ENCODE assay signal across 17 cellular contexts in genomic region chr3:13491206-13491974, GRCh38. TPM values are rescaled to one million over a fixed set of nuclear protein-coding genes. Genes with fewer than 3 reads are reported as not detected.
DNase-seq lines count a peak whose midpoint lies in the region; ATAC-seq and TF ChIP-seq lines count a peak whose summit lies in the region.
"Had no signal": no experiment of that assay in that cellular context is flagged by ENCODE, and none has a peak within 500 bp of the region (broad histone marks: within the 10 kb centered on the region; RNA-seq: fewer than 3 reads in every experiment).

No MANE protein-coding gene starts in this region.

- H3K4me3 Mint-ChIP-seq in activated naive CD4-positive, alpha-beta T cell treated with anti-CD3 and anti-CD28 coated beads, Interleukin-2, amount 10 ng/mL, durations not matched to agents 7 days and 5 days, result no peak overlapping the region

- TF ChIP-seq POLR2A in ovary (IDR thresholded peaks at IDR 0.05) (no peak), tibial nerve (IDR thresholded peaks at IDR 0.05) (no peak)

- H3K27ac Mint-ChIP-seq in activated naive CD4-positive, alpha-beta T cell treated with anti-CD3 and anti-CD28 coated beads, Interleukin-2, amount 10 ng/mL, durations not matched to agents 7 days and 5 days, result no peak overlapping the region

- H3K4me1 ChIP-seq in ovary (ENCODE audit: insufficient read depth), result no peaks in the 10 kb centered on the region
- H3K4me1 ChIP-seq in tibial nerve, result peaks cover 0 to 49% (median 17%) of the 10 kb centered on the region in 4 donors
- H3K4me1 ChIP-seq: BLaER1 had no signal

- H3K4me3 ChIP-seq in ovary, result no peak overlapping the region
- H3K4me3 ChIP-seq in tibial nerve, result no peak overlapping the region
- H3K4me3 ChIP-seq: BLaER1 had no signal

- TF ChIP-seq CTCF in ovary (IDR thresholded peaks at IDR 0.05) (no peak), tibial nerve (IDR thresholded peaks at IDR 0.05) (no peak)

- peak; percentile 16 for DNase-seq in activated naive CD4-positive, alpha-beta T cell treated with anti-CD3 and anti-CD28 coated beads, Interleukin-2, amount 10 ng/mL, durations not matched to agents 7 days and 5 days
- no peak for DNase-seq in activated naive CD4-positive, alpha-beta T cell treated with anti-CD3 and anti-CD28 coated beads, Interleukin-2, amount 50 U/mL, for 16 hours
- peak; percentile 77 for DNase-seq in globus pallidus (ENCODE audit: low spot score)
- DNase-seq in ovary, result peak in 3 of 5 donors; percentile 2 to 13 (median 4)
- DNase-seq in tibial nerve (ENCODE audit: low spot score in 2 of 2), result no peak
- DNase-seq in dermis blood vessel endothelial cell, result no peak
- DNase-seq in COLO668 (lab: John Stamatoyannopoulos, UW; ENCODE audit: unreplicated experiment), result no peak
- DNase-seq: 8988T, DMS 273 treated with DMSO at 0.1 percent for 48 hours, Karpas-422, MM.1S, NCI-H1105 treated with DMSO at 0.1 percent for 48 hours, NCI-H187, NCI-H2171, NCI-H510A had no signal

- H3K27me3 ChIP-seq in ovary, result no peaks in the 10 kb centered on the region
- H3K27me3 ChIP-seq in tibial nerve, result no peaks in the 10 kb centered on the region
- H3K27me3 ChIP-seq: BLaER1 had no signal

- H3K27ac ChIP-seq in ovary, result no peak overlapping the region
- peak overlapping the region in 3 of 4 donors; percentile 10 to 77 (median 57) for H3K27ac ChIP-seq in tibial nerve
- H3K27ac ChIP-seq: BLaER1 had no signal

- no peaks in the 10 kb centered on the region for H3K9me3 ChIP-seq in ovary
- peaks cover 0 to 7% (median 0%) of the 10 kb centered on the region in 4 donors for H3K9me3 ChIP-seq in tibial nerve

- H3K36me3 ChIP-seq in ovary (no peaks in the 10 kb centered on the region), tibial nerve (peaks cover 0 to 47% (median 0%) of the 10 kb centered on the region in 3 donors)
- H3K36me3 ChIP-seq: BLaER1 had no signal

- intact Hi-C loops in ovary (cut with DNase I), result no loop called here

- TF ChIP-seq EP300 in ovary (IDR thresholded peaks at IDR 0.05) (no peak), tibial nerve (IDR thresholded peaks at IDR 0.05) (no peak)

- peaks cover 30% of the 10 kb centered on the region for H3K27me3 Mint-ChIP-seq in activated naive CD4-positive, alpha-beta T cell treated with anti-CD3 and anti-CD28 coated beads, Interleukin-2, amount 10 ng/mL, durations not matched to agents 7 days and 5 days

- H3K4me1 Mint-ChIP-seq in activated naive CD4-positive, alpha-beta T cell treated with anti-CD3 and anti-CD28 coated beads, Interleukin-2, amount 10 ng/mL, durations not matched to agents 7 days and 5 days, result no peaks in the 10 kb centered on the region

- no peaks in the 10 kb centered on the region for H3K9me3 Mint-ChIP-seq in activated naive CD4-positive, alpha-beta T cell treated with anti-CD3 and anti-CD28 coated beads, Interleukin-2, amount 10 ng/mL, durations not matched to agents 7 days and 5 days

- WGBS in ovary, 3 donors, result 88 to 95% (median 92%) methylated on average over 8 of the region's 8 CpGs
- 53 to 56% methylated on average over 8 of the region's 8 CpGs for WGBS in tibial nerve, 2 donors

- no peak for ATAC-seq in GM21526 (IDR thresholded peaks at IDR 0.05; ENCODE audit: low FRiP score, unreplicated experiment)

- no peaks in the 10 kb centered on the region for H3K36me3 Mint-ChIP-seq in activated naive CD4-positive, alpha-beta T cell treated with anti-CD3 and anti-CD28 coated beads, Interleukin-2, amount 10 ng/mL, durations not matched to agents 7 days and 5 days

- CTCF ChIA-PET in activated naive CD4-positive, alpha-beta T cell treated with anti-CD3 and anti-CD28 coated beads, Interleukin-2, amount 10 ng/mL, durations not matched to agents 7 days and 5 days (lab: Charles Lee), result interaction anchor here (1.0 to 1.6 kb wide), 4 partner anchors 156 to 160 kb away, joined by 4 to 7 read pairs (median 5); no protein-coding TSS in a partner anchor

RNA-seq across cellular contexts. Expression of gene HDAC11, which starts 11.3 kb away (rescaled TPM):
- total RNA-seq in ovary (10 to 100 TPM in 6 of 7 donors, 1 to 10 TPM in 1; 9.3 to 27.1 (median 19.6) TPM), tibial nerve (10 to 100 TPM; 20.9 to 25.1 (median 23.9) TPM), dermis blood vessel endothelial cell (8.8 and 10.5 TPM in 2 replicates)
- polyA plus RNA-seq in ovary, result 10 to 100 TPM in 1 of 2 donors, 1 to 10 TPM in 1; 6.4 to 21.8 TPM

RNA-seq across cellular contexts. Expression of gene FBLN2, which starts 57.5 kb away (rescaled TPM):
- total RNA-seq in ovary (10 to 100 TPM in 2 of 7 donors, 1 to 10 TPM in 5; 4.0 to 18.2 (median 7.3) TPM), tibial nerve (100 to 1,000 TPM; 185 to 445 (median 240) TPM), dermis blood vessel endothelial cell (9.4 and 16.5 TPM in 2 replicates)
- polyA plus RNA-seq in ovary, result 10 to 100 TPM in 1 of 2 donors, 1 to 10 TPM in 1; 8.6 to 10.8 TPM

Comparison
In these comparisons a context has a peak if more than half of its experiments do, and no peak if none do; other contexts are left out.
1. DNase-seq: peak in activated naive CD4-positive, alpha-beta T cell treated with anti-CD3 and anti-CD28 coated beads, Interleukin-2, amount 10 ng/mL, durations not matched to agents 7 days and 5 days (single experiment), globus pallidus (single experiment) and ovary (3 of 5); none in activated naive CD4-positive, alpha-beta T cell treated with anti-CD3 and anti-CD28 coated beads, Interleukin-2, amount 50 U/mL, for 16 hours (single experiment), tibial nerve (0 of 2), dermis blood vessel endothelial cell (single experiment) and COLO668 (single experiment).
2. H3K27ac ChIP-seq: peak in tibial nerve (3 of 4); none in ovary (0 of 2).
3. RNA of gene FBLN2, which starts 57.5 kb away (total RNA-seq): 185 to 445 TPM in tibial nerve; 9.4 to 16.5 TPM in dermis blood vessel endothelial cell and 4.0 to 18.2 TPM in ovary; every median in the first group is over 4 times any median in the second.